In genomic region chr4:108072300-108072699, GRCh38 we compare ENCODE assay signal across 10 cellular contexts.
DNase-seq lines count a peak whose midpoint lies in the region; ATAC-seq and TF ChIP-seq lines count a peak whose summit lies in the region.
"Had no signal": no experiment of that assay in that cellular context is flagged by ENCODE, and none has a peak within 500 bp of the region (broad histone marks: within the 10 kb centered on the region; RNA-seq: fewer than 3 reads in every experiment).

No MANE protein-coding gene starts in this region.

- ATAC-seq in GM21576 (IDR thresholded peaks at IDR 0.05; ENCODE audit: unreplicated experiment) = peak; percentile 61

- no peak overlapping the region for H3T11ph ChIP-seq in H9 (ENCODE audit: low read length)

- intact Hi-C loops in mammary epithelial cell (cut with micrococcal nuclease) = no loop called here

- no peak overlapping the region for H4K5ac ChIP-seq in H9 (ENCODE audit: insufficient read length, low read depth, low read length)

- H3K4me1 ChIP-seq in mammary epithelial cell (ENCODE audit: insufficient read depth, low read length) = no peaks in the 10 kb centered on the region
- H3K4me1 ChIP-seq in H9 (ENCODE audit: insufficient read depth, low read length) = no peaks in the 10 kb centered on the region

- no peak overlapping the region for H2BK12ac ChIP-seq in H9 (ENCODE audit: insufficient read length, low read depth, low read length)

- no peak overlapping the region for H4K91ac ChIP-seq in H9 (ENCODE audit: insufficient read length, low read depth, low read length)

- 0 out of 5 replicates have a peak, but pooled peaks cover 2 to 3% of the 10 kb centered on the region in 2 experiments for H3K9me3 Mint-ChIP-seq in H9
- H3K9me3 Mint-ChIP-seq: IgD-negative memory B cell had no signal

- H3K4ac ChIP-seq in H9 (ENCODE audit: low read depth, low read length) = no peak overlapping the region

- H2BK120ac ChIP-seq in H9 (ENCODE audit: low read depth, low read length, poor library complexity, severe bottlenecking) = no peak overlapping the region

- no peak overlapping the region for H2BK5ac ChIP-seq in H9 (ENCODE audit: insufficient read length, low read length)

- peaks cover under 1% of the 10 kb centered on the region for H3K27me3 ChIP-seq in mammary epithelial cell (ENCODE audit: insufficient read depth, low read length)
- no peaks in the 10 kb centered on the region for H3K27me3 ChIP-seq in H9 (ENCODE audit: insufficient read depth, low read length)

- H3K79me1 ChIP-seq in H9 (ENCODE audit: insufficient read depth, low read depth, low read length, poor library complexity, severe bottlenecking) = no peaks in the 10 kb centered on the region

- no peaks in the 10 kb centered on the region for H3K9me3 ChIP-seq in mammary epithelial cell (replicated peaks; ENCODE audit: insufficient read depth, low read length)
- H3K9me3 ChIP-seq in H9 (ENCODE audit: control insufficient read depth, low read depth, low read length) = no peaks in the 10 kb centered on the region

- H3K79me2 ChIP-seq in mammary epithelial cell (ENCODE audit: insufficient read depth, low read length) (no peaks in the 10 kb centered on the region), H9 (ENCODE audit: insufficient read depth, low read length) (no peaks in the 10 kb centered on the region)

- H3K23me2 ChIP-seq in H9 (ENCODE audit: insufficient read length, low read depth, low read length, poor library complexity, severe bottlenecking) = no peaks in the 10 kb centered on the region

- no peak overlapping the region for H3K23ac ChIP-seq in H9 (ENCODE audit: insufficient read length, low read depth, low read length)

- H3K36me3 Mint-ChIP-seq in H9 (ENCODE audit: insufficient read depth in 1 of 3, low read depth in 3 of 3) = no peaks in the 10 kb centered on the region
- H3K36me3 Mint-ChIP-seq: IgD-negative memory B cell had no signal

- no peak overlapping the region for H2BK15ac ChIP-seq in H9 (ENCODE audit: low read depth, low read length)

- no TSS peak for BruUV-seq in mammary epithelial cell (replicated peaks; lab: Mats Ljungman, UMichigan)

- H3K18ac ChIP-seq in H9 (ENCODE audit: insufficient read length, low read depth, low read length) = no peak overlapping the region

- dilution Hi-C loops in mammary epithelial cell (cut with HindIII; ENCODE audit: low sequenced_read_pairs) = no loop called here

- H4K20me1 ChIP-seq in mammary epithelial cell (ENCODE audit: insufficient read depth, low read length) (no peaks in the 10 kb centered on the region), H9 (ENCODE audit: control insufficient read depth, insufficient read depth, insufficient read length) (no peaks in the 10 kb centered on the region)

- no peak overlapping the region for H2BK20ac ChIP-seq in H9 (ENCODE audit: low read depth, low read length, poor library complexity, severe bottlenecking)

- H3K36me3 ChIP-seq in mammary epithelial cell (ENCODE audit: insufficient read depth, low read length) = no peaks in the 10 kb centered on the region

- DNase-seq in NCI-H69 (lab: John Stamatoyannopoulos, UW) (peak; percentile 92), C1 segment of cervical spinal cord (lab: John Stamatoyannopoulos, UW) (no peak), kidney glomerular epithelial cell (lab: John Stamatoyannopoulos, UW) (no peak), mammary epithelial cell (no peak), H9 (no peak)
- peak; percentile 46 for DNase-seq in activated effector memory CD4-positive, alpha-beta T cell treated with Interleukin-2 at 50 U/mL for 16 hours
- peak; percentile 24 to 37 for DNase-seq in stimulated activated CD8-positive, alpha-beta memory T cell treated with anti-CD3 and anti-CD28 coated beads, Interleukin-4, amount 100 ng/mL, for 4 hours (ENCODE audit: low read depth in 2 of 2, low spot score in 1 of 2)
- DNase-seq: anterior cingulate cortex had no signal

- peaks cover 2% of the 10 kb centered on the region; the same call in 1 of the 2 replicates for H3K27me3 Mint-ChIP-seq in H9 (ENCODE audit: low read depth)
- H3K27me3 Mint-ChIP-seq: IgD-negative memory B cell had no signal

- H3K4me2 ChIP-seq in mammary epithelial cell (ENCODE audit: insufficient read depth, low read depth, low read length) (no peak overlapping the region), H9 (ENCODE audit: insufficient read depth, insufficient read length, low read length) (no peak overlapping the region)

- H3K56ac ChIP-seq in H9 (ENCODE audit: insufficient read length, low read depth, low read length) = no peak overlapping the region

- H3K4me3 Mint-ChIP-seq in H9 = no peak overlapping the region

- H2AFZ ChIP-seq in mammary epithelial cell (ENCODE audit: low read depth, low read length) = no peak overlapping the region
- H2AFZ ChIP-seq in H9 (ENCODE audit: low read length) = no peak overlapping the region

- H3K4me1 Mint-ChIP-seq in H9 = peaks cover 0 to 8% of the 10 kb centered on the region in 2 experiments; a peak in 2 of 4 replicates

- no peak overlapping the region for H3K9ac ChIP-seq in mammary epithelial cell (ENCODE audit: insufficient read depth, low read length)
- no peak overlapping the region for H3K9ac ChIP-seq in H9 (ENCODE audit: extremely low read depth, insufficient read length, low read length)

- no peak overlapping the region for H4K8ac ChIP-seq in H9 (replicated peaks; ENCODE audit: insufficient read length, low read depth, low read length)

- TF ChIP-seq CTCF in mammary epithelial cell (conservative IDR thresholded peaks at IDR 0.05 in 1 of 2, IDR thresholded peaks at IDR 0.05 in 1 of 2; ENCODE audit: extremely low read depth in 1 of 2, insufficient read depth in 1 of 2, low read depth in 1 of 2, low read length in 2 of 2) (no peak), H9 (conservative IDR thresholded peaks at IDR 0.05) (no peak)

- H3K4me3 ChIP-seq in mammary epithelial cell (replicated peaks in 1 of 3; ENCODE audit: insufficient read depth in 1 of 3, low read depth in 2 of 3, low read length in 3 of 3) = no peak overlapping the region

- CTCF ChIA-PET in mammary epithelial cell (lab: Charles Lee; ENCODE audit: low non-redundant PET) = no interaction called here

- no peak overlapping the region for H2AK5ac ChIP-seq in H9 (ENCODE audit: insufficient read length, low read length)

- in situ Hi-C loops in mammary epithelial cell (cut with MboI; ENCODE audit: low sequenced_read_pairs in 2 of 2) = no loop called here

- H3K27ac ChIP-seq in mammary epithelial cell (ENCODE audit: insufficient read depth, low read depth, low read length) (no peak overlapping the region), H9 (ENCODE audit: insufficient read length, low read depth, low read length) (no peak overlapping the region)

- 71% methylated on average over 4 of the region's 4 CpGs for WGBS in mammary epithelial cell (ENCODE audit: low coverage, missing lambda C conversion rate)
- no CpG with 5 or more reads among the region's 4 CpGs for WGBS in H9 (ENCODE audit: extremely low coverage, insufficient read length, low lambda C conversion rate)

- 0 out of 7 replicates have a peak overlapping the region, but pooled peaks of 1 of the 3 experiments have one; percentile 17 for H3K27ac Mint-ChIP-seq in H9

- no peak overlapping the region for H3K14ac ChIP-seq in H9 (ENCODE audit: insufficient read depth, low read length)

Comparison
In these comparisons a context has a peak if more than half of its experiments do, and no peak if none do; other contexts are left out.
1. DNase-seq: peak in NCI-H69 (single experiment), activated effector memory CD4-positive, alpha-beta T cell treated with Interleukin-2 at 50 U/mL for 16 hours (single experiment) and stimulated activated CD8-positive, alpha-beta memory T cell treated with anti-CD3 and anti-CD28 coated beads, Interleukin-4, amount 100 ng/mL, for 4 hours (2 of 2); none in C1 segment of cervical spinal cord (0 of 14), kidney glomerular epithelial cell (single experiment), mammary epithelial cell (single experiment) and H9 (single experiment).